ENCODE assay signal across 1 cellular context in the genomic region with DNA sequence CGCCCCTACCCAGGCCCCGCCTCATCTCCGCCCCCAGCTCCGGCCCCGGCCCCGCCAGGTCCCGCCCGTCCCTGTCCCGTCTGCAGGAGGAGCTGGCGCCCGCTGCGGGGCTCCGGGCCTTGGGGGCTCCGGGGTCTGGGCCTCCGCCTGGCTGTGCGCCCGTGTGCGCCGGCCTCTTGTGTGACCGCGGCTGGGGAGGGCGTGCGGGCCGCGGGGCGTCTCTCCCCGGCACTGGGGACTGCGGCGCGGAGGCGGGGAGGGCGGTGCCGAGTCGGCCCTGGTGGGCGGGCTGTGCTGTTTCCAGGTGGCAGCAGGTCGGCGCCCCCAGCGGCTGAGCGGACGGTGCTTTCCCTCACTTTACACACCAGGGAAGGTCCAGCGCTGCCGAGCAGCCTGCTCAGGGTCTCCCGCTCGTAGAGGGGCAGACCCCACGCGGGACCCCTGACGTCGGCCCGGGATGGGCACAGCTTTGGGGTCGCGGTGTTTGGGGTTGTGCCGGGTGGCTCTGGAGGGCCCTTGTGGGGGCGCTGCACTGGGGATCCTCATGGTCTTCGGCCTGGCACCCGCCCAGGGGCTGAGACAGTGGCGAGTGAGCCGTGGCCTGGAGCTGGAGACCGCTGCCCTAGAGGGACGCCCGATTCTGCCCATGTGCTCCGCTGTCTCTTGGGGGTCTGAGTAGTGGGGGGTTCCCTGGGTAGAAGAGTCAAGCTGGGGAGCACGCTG.
TF ChIP-seq lines count a peak whose summit lies in the region.

No MANE protein-coding gene starts in this region.

TF ChIP-seq in GM12878, 131 proteins besides CTCF, POLR2A, EP300 and RAD21 (continued from another document and continues in another):
- TF ChIP-seq MYB (IDR thresholded peaks at IDR 0.05; ENCODE audit: borderline replicate concordance, low read depth, low read length) (no peak), CBX5 (IDR thresholded peaks at IDR 0.05; ENCODE audit: low read depth) (no peak), IKZF2 (IDR thresholded peaks at IDR 0.05) (no peak), ZBED1 (IDR thresholded peaks at IDR 0.05; ENCODE audit: borderline replicate concordance) (no peak), MEF2B (IDR thresholded peaks at IDR 0.05; ENCODE audit: partially characterized antibody, poor library complexity, severe bottlenecking) (peak; percentile 27), LARP7 (IDR thresholded peaks at IDR 0.05) (peak; percentile 65), NBN (IDR thresholded peaks at IDR 0.05) (0 out of 2 replicates have a peak, but pooled peaks have one; percentile 47), RB1 (IDR thresholded peaks at IDR 0.05; ENCODE audit: borderline replicate concordance) (peak; percentile 30; the same call in 1 of the 2 replicates), KLF5 (IDR thresholded peaks at IDR 0.05; ENCODE audit: partially characterized antibody) (no peak), NR2F1 (conservative IDR thresholded peaks at IDR 0.05) (peak; percentile 76), SPI1 (IDR thresholded peaks at IDR 0.05; ENCODE audit: borderline replicate concordance, insufficient read depth, low read depth, low read length) (no peak), MEF2A (IDR thresholded peaks at IDR 0.05; ENCODE audit: insufficient read depth, low read depth, low read length) (no peak), YBX1 (IDR thresholded peaks at IDR 0.05) (no peak), ETV6 (conservative IDR thresholded peaks at IDR 0.05 in 1 of 2, IDR thresholded peaks at IDR 0.05 in 1 of 2; ENCODE audit: borderline replicate concordance in 1 of 2, low read depth in 1 of 2) (no peak), FOS (IDR thresholded peaks at IDR 0.05; ENCODE audit: borderline replicate concordance, extremely low read depth, insufficient read length) (no peak), RAD51 (IDR thresholded peaks at IDR 0.05) (no peak), MTA3 (IDR thresholded peaks at IDR 0.05; ENCODE audit: borderline replicate concordance, low read length) (no peak), TCF12 (IDR thresholded peaks at IDR 0.05; ENCODE audit: low read depth, low read length) (peak; percentile 86), SRF (IDR thresholded peaks at IDR 0.05; ENCODE audit: low read depth in 2 of 2, low read length in 2 of 2) (no peak), POLR2AphosphoS2 (IDR thresholded peaks at IDR 0.05; ENCODE audit: low read depth, low read length) (no peak), SMC3 (IDR thresholded peaks at IDR 0.05; ENCODE audit: borderline replicate concordance, low read length) (no peak), NFXL1 (IDR thresholded peaks at IDR 0.05; ENCODE audit: borderline replicate concordance) (no peak), RFX5 (IDR thresholded peaks at IDR 0.05; ENCODE audit: low read depth, low read length) (no peak), DPF2 (IDR thresholded peaks at IDR 0.05) (peak; percentile 58), TBL1XR1 (IDR thresholded peaks at IDR 0.05; ENCODE audit: low read depth, low read length) (no peak), KAT2A (conservative IDR thresholded peaks at IDR 0.05; ENCODE audit: control insufficient read depth, low read depth, low read length) (no peak), TCF3 (IDR thresholded peaks at IDR 0.05; ENCODE audit: borderline replicate concordance, insufficient read depth, low read depth, low read length) (peak; percentile 91), STAT1 (conservative IDR thresholded peaks at IDR 0.05) (no peak), IRF4 (IDR thresholded peaks at IDR 0.05; ENCODE audit: low read depth, low read length) (no peak), CHD4 (IDR thresholded peaks at IDR 0.05) (no peak), JUNB (IDR thresholded peaks at IDR 0.05) (no peak), SP1 (IDR thresholded peaks at IDR 0.05; ENCODE audit: low read depth, low read length) (peak; percentile 66), PML (IDR thresholded peaks at IDR 0.05; ENCODE audit: low read length) (no peak), NRF1 (conservative IDR thresholded peaks at IDR 0.05; ENCODE audit: low read depth, low read length) (no peak), SMAD1 (IDR thresholded peaks at IDR 0.05; ENCODE audit: low read depth, partially characterized antibody) (no peak), TARDBP (IDR thresholded peaks at IDR 0.05; ENCODE audit: borderline replicate concordance) (no peak)
- TF ChIP-seq, protein P1, sequence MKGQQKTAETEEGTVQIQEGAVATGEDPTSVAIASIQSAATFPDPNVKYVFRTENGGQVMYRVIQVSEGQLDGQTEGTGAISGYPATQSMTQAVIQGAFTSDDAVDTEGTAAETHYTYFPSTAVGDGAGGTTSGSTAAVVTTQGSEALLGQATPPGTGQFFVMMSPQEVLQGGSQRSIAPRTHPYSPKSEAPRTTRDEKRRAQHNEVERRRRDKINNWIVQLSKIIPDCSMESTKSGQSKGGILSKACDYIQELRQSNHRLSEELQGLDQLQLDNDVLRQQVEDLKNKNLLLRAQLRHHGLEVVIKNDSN (IDR thresholded peaks at IDR 0.05; ENCODE audit: borderline replicate concordance, extremely low read length, insufficient read depth, low read depth, low read length) = no peak
- TF ChIP-seq, protein P2, sequence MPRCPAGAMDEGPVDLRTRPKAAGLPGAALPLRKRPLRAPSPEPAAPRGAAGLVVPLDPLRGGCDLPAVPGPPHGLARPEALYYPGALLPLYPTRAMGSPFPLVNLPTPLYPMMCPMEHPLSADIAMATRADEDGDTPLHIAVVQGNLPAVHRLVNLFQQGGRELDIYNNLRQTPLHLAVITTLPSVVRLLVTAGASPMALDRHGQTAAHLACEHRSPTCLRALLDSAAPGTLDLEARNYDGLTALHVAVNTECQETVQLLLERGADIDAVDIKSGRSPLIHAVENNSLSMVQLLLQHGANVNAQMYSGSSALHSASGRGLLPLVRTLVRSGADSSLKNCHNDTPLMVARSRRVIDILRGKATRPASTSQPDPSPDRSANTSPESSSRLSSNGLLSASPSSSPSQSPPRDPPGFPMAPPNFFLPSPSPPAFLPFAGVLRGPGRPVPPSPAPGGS (IDR thresholded peaks at IDR 0.05; ENCODE audit: borderline replicate concordance, insufficient read depth, low read depth, low read length, poor library complexity, severe bottlenecking) = peak; percentile 43
- TF ChIP-seq, protein P3, sequence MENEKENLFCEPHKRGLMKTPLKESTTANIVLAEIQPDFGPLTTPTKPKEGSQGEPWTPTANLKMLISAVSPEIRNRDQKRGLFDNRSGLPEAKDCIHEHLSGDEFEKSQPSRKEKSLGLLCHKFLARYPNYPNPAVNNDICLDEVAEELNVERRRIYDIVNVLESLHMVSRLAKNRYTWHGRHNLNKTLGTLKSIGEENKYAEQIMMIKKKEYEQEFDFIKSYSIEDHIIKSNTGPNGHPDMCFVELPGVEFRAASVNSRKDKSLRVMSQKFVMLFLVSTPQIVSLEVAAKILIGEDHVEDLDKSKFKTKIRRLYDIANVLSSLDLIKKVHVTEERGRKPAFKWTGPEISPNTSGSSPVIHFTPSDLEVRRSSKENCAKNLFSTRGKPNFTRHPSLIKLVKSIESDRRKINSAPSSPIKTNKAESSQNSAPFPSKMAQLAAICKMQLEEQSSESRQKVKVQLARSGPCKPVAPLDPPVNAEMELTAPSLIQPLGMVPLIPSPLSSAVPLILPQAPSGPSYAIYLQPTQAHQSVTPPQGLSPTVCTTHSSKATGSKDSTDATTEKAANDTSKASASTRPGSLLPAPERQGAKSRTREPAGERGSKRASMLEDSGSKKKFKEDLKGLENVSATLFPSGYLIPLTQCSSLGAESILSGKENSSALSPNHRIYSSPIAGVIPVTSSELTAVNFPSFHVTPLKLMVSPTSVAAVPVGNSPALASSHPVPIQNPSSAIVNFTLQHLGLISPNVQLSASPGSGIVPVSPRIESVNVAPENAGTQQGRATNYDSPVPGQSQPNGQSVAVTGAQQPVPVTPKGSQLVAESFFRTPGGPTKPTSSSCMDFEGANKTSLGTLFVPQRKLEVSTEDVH (IDR thresholded peaks at IDR 0.05; ENCODE audit: low read depth, partially characterized antibody) = no peak
- TF ChIP-seq, protein P4, sequence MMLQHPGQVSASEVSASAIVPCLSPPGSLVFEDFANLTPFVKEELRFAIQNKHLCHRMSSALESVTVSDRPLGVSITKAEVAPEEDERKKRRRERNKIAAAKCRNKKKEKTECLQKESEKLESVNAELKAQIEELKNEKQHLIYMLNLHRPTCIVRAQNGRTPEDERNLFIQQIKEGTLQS (IDR thresholded peaks at IDR 0.05; ENCODE audit: borderline replicate concordance, extremely low read depth, low read depth, low read length) = no peak
- TF ChIP-seq, protein P5, sequence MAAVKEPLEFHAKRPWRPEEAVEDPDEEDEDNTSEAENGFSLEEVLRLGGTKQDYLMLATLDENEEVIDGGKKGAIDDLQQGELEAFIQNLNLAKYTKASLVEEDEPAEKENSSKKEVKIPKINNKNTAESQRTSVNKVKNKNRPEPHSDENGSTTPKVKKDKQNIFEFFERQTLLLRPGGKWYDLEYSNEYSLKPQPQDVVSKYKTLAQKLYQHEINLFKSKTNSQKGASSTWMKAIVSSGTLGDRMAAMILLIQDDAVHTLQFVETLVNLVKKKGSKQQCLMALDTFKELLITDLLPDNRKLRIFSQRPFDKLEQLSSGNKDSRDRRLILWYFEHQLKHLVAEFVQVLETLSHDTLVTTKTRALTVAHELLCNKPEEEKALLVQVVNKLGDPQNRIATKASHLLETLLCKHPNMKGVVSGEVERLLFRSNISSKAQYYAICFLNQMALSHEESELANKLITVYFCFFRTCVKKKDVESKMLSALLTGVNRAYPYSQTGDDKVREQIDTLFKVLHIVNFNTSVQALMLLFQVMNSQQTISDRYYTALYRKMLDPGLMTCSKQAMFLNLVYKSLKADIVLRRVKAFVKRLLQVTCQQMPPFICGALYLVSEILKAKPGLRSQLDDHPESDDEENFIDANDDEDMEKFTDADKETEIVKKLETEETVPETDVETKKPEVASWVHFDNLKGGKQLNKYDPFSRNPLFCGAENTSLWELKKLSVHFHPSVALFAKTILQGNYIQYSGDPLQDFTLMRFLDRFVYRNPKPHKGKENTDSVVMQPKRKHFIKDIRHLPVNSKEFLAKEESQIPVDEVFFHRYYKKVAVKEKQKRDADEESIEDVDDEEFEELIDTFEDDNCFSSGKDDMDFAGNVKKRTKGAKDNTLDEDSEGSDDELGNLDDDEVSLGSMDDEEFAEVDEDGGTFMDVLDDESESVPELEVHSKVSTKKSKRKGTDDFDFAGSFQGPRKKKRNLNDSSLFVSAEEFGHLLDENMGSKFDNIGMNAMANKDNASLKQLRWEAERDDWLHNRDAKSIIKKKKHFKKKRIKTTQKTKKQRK (IDR thresholded peaks at IDR 0.05; ENCODE audit: low read depth, low read length) = no peak
- TF ChIP-seq, protein P6, sequence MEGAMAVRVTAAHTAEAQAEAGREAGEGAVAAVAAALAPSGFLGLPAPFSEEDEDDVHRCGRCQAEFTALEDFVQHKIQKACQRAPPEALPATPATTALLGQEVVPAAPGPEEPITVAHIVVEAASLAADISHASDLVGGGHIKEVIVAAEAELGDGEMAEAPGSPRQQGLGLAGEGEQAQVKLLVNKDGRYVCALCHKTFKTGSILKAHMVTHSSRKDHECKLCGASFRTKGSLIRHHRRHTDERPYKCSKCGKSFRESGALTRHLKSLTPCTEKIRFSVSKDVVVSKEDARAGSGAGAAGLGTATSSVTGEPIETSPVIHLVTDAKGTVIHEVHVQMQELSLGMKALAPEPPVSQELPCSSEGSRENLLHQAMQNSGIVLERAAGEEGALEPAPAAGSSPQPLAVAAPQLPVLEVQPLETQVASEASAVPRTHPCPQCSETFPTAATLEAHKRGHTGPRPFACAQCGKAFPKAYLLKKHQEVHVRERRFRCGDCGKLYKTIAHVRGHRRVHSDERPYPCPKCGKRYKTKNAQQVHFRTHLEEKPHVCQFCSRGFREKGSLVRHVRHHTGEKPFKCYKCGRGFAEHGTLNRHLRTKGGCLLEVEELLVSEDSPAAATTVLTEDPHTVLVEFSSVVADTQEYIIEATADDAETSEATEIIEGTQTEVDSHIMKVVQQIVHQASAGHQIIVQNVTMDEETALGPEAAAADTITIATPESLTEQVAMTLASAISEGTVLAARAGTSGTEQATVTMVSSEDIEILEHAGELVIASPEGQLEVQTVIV (IDR thresholded peaks at IDR 0.05; ENCODE audit: borderline replicate concordance, partially characterized antibody) = no peak
- TF ChIP-seq, protein P7, sequence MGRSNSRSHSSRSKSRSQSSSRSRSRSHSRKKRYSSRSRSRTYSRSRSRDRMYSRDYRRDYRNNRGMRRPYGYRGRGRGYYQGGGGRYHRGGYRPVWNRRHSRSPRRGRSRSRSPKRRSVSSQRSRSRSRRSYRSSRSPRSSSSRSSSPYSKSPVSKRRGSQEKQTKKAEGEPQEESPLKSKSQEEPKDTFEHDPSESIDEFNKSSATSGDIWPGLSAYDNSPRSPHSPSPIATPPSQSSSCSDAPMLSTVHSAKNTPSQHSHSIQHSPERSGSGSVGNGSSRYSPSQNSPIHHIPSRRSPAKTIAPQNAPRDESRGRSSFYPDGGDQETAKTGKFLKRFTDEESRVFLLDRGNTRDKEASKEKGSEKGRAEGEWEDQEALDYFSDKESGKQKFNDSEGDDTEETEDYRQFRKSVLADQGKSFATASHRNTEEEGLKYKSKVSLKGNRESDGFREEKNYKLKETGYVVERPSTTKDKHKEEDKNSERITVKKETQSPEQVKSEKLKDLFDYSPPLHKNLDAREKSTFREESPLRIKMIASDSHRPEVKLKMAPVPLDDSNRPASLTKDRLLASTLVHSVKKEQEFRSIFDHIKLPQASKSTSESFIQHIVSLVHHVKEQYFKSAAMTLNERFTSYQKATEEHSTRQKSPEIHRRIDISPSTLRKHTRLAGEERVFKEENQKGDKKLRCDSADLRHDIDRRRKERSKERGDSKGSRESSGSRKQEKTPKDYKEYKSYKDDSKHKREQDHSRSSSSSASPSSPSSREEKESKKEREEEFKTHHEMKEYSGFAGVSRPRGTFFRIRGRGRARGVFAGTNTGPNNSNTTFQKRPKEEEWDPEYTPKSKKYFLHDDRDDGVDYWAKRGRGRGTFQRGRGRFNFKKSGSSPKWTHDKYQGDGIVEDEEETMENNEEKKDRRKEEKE (IDR thresholded peaks at IDR 0.05) = no peak
- TF ChIP-seq, protein P8, sequence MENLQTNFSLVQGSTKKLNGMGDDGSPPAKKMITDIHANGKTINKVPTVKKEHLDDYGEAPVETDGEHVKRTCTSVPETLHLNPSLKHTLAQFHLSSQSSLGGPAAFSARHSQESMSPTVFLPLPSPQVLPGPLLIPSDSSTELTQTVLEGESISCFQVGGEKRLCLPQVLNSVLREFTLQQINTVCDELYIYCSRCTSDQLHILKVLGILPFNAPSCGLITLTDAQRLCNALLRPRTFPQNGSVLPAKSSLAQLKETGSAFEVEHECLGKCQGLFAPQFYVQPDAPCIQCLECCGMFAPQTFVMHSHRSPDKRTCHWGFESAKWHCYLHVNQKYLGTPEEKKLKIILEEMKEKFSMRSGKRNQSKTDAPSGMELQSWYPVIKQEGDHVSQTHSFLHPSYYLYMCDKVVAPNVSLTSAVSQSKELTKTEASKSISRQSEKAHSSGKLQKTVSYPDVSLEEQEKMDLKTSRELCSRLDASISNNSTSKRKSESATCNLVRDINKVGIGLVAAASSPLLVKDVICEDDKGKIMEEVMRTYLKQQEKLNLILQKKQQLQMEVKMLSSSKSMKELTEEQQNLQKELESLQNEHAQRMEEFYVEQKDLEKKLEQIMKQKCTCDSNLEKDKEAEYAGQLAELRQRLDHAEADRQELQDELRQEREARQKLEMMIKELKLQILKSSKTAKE (IDR thresholded peaks at IDR 0.05; ENCODE audit: low read depth, poor library complexity, severe bottlenecking) = no peak
- TF ChIP-seq, protein P9, sequence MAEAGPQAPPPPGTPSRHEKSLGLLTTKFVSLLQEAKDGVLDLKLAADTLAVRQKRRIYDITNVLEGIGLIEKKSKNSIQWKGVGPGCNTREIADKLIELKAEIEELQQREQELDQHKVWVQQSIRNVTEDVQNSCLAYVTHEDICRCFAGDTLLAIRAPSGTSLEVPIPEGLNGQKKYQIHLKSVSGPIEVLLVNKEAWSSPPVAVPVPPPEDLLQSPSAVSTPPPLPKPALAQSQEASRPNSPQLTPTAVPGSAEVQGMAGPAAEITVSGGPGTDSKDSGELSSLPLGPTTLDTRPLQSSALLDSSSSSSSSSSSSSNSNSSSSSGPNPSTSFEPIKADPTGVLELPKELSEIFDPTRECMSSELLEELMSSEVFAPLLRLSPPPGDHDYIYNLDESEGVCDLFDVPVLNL (IDR thresholded peaks at IDR 0.05; ENCODE audit: low read depth, low read length) = no peak
